Comparison of ENCODE assay signal across 8 cellular contexts in genomic region chr1:155254714-155255242, GRCh38. TPM values are rescaled to one million over a fixed set of nuclear protein-coding genes. Genes with fewer than 3 reads are reported as not detected.
DNase-seq lines count a peak whose midpoint lies in the region; ATAC-seq, FAIRE-seq and TF ChIP-seq lines count a peak whose summit lies in the region.

No MANE protein-coding gene starts in this region.

- H3K36me3 ChIP-seq in HAP-1 (replicated peaks) (peaks cover 28% of the 10 kb centered on the region), kidney (ENCODE audit: control insufficient read depth in 1 of 2, insufficient read depth in 2 of 2, low read length in 2 of 2) (peaks cover 4 to 5% of the 10 kb centered on the region in 2 donors), stomach smooth muscle (ENCODE audit: control insufficient read depth in 2 of 2, insufficient read depth in 2 of 2, low read length in 2 of 2) (peaks cover 12 to 13% of the 10 kb centered on the region in 2 donors)

- ATAC-seq in GM18909 (IDR thresholded peaks at IDR 0.05; ENCODE audit: poor library complexity, unreplicated experiment) (no peak), GM21619 (IDR thresholded peaks at IDR 0.05; ENCODE audit: unreplicated experiment) (no peak)

- in situ Hi-C loops in HAP-1 (cut with MboI; ENCODE audit: low sequenced_read_pairs) = no loop called here
- in situ Hi-C loops in astrocyte of the cerebellum (cut with HindIII; ENCODE audit: low sequenced_read_pairs) = no loop called here

- peak overlapping the region; percentile 67 for H3K4me3 ChIP-seq in HAP-1
- H3K4me3 ChIP-seq in astrocyte of the cerebellum (ENCODE audit: low read depth, low read length) = peak overlapping the region; percentile 57
- peak overlapping the region; percentile 71 to 76 for H3K4me3 ChIP-seq in kidney (ENCODE audit: low read length in 2 of 2)
- H3K4me3 ChIP-seq in stomach smooth muscle (ENCODE audit: low read length in 2 of 2) = peak overlapping the region; percentile 77 to 83

- CTCF ChIA-PET in HEK293T (lab: Yijun Ruan, JAX) = interaction anchor here (0.6 kb wide), 2 partner anchors 15 to 70 kb away, joined by 3 to 6 read pairs; no protein-coding TSS in a partner anchor

- no peaks in the 10 kb centered on the region for H3K27me3 ChIP-seq in HAP-1 (ENCODE audit: low read depth)
- H3K27me3 ChIP-seq in stomach smooth muscle (ENCODE audit: control insufficient read depth in 1 of 2, insufficient read depth in 2 of 2, low read length in 2 of 2) = no peaks in the 10 kb centered on the region

- intact Hi-C loops in kidney (cut with DNase I) = no loop called here

- no peak for FAIRE-seq in kidney (lab: Jason Lieb, UNC)

- peak; percentile 28 for DNase-seq in AG08395 (ENCODE audit: low spot score)
- peak in 1 of 2 experiments; percentile 28 for DNase-seq in HAP-1 (ENCODE audit: low spot score in 2 of 2)
- DNase-seq in astrocyte of the cerebellum (ENCODE audit: low read depth) = no peak
- DNase-seq in kidney = peak; percentile 86
- DNase-seq in HEK293T (ENCODE audit: extremely low spot score) = no peak

- POLR2A ChIA-PET in HEK293T (lab: Yijun Ruan, JAX) = interaction anchor here (1.0 to 4.1 kb wide), 7 partner anchors 10 to 69 kb away, joined by 3 to 35 read pairs (median 14); partner anchors contain the start of genes CLK2 and FDPS

- TF ChIP-seq CTCF in astrocyte of the cerebellum (IDR thresholded peaks at IDR 0.05; ENCODE audit: low read depth, low read length, missing control alignments) (no peak), kidney (IDR thresholded peaks at IDR 0.05; ENCODE audit: borderline replicate concordance, extremely low read depth, insufficient read depth) (no peak)

- H3K27ac ChIP-seq in kidney (ENCODE audit: low read depth in 2 of 2, low read length in 2 of 2) = peak overlapping the region; percentile 96 to 98
- H3K27ac ChIP-seq in stomach smooth muscle (ENCODE audit: low read length) = peak overlapping the region; percentile 98

- peaks cover 21% of the 10 kb centered on the region for H3K4me1 ChIP-seq in HAP-1
- peaks cover 12 to 19% of the 10 kb centered on the region in 2 donors for H3K4me1 ChIP-seq in kidney (ENCODE audit: control insufficient read depth in 1 of 2, insufficient read depth in 1 of 2, low read depth in 1 of 2, low read length in 2 of 2)
- H3K4me1 ChIP-seq in stomach smooth muscle (ENCODE audit: control insufficient read depth, insufficient read depth, low read length) = peaks cover 35% of the 10 kb centered on the region

- H3K9me3 ChIP-seq in HAP-1 = no peaks in the 10 kb centered on the region
- H3K9me3 ChIP-seq in kidney (ENCODE audit: control insufficient read depth in 1 of 2, low read length in 2 of 2) = no peaks in the 10 kb centered on the region
- no peaks in the 10 kb centered on the region for H3K9me3 ChIP-seq in stomach smooth muscle (ENCODE audit: control insufficient read depth in 2 of 2, low read length in 2 of 2)

- peak overlapping the region in 1 of 2 donors; percentile 85 for H3K9ac ChIP-seq in kidney (ENCODE audit: low read length in 2 of 2)
- H3K9ac ChIP-seq in stomach smooth muscle (ENCODE audit: low read length in 2 of 2) = peak overlapping the region; percentile 72 to 86

TF ChIP-seq in HEK293T, 16 proteins besides CTCF, POLR2A, EP300 and RAD21:
- TF ChIP-seq BHLHE40 (IDR thresholded peaks at IDR 0.05; ENCODE audit: borderline replicate concordance) (no peak), PKNOX1 (IDR thresholded peaks at IDR 0.05) (no peak), ARNT (IDR thresholded peaks at IDR 0.05) (no peak), TARDBP (IDR thresholded peaks at IDR 0.05) (no peak), SP1 (IDR thresholded peaks at IDR 0.05) (no peak), FOXM1 (IDR thresholded peaks at IDR 0.05; ENCODE audit: borderline replicate concordance) (no peak), ELF4 (IDR thresholded peaks at IDR 0.05) (no peak), SUZ12 (IDR thresholded peaks at IDR 0.05) (no peak)

RNA-seq across cellular contexts. Expression of gene ENTREP3, which starts 0.5 kb away (rescaled TPM):
- 22.8 TPM for total RNA-seq in kidney
- 19.8 TPM for polyA plus RNA-seq in kidney (ENCODE audit: insufficient read depth, low read depth, low replicate concordance)

RNA-seq across cellular contexts. Expression of gene SCAMP3, which starts 7.4 kb away (rescaled TPM):
- total RNA-seq in kidney = 66.7 TPM
- 89.1 TPM for polyA plus RNA-seq in kidney (ENCODE audit: insufficient read depth, low read depth, low replicate concordance)

RNA-seq across cellular contexts. Expression of gene CLK2, which starts 18.5 kb away (rescaled TPM):
- 59.7 TPM for total RNA-seq in kidney
- polyA plus RNA-seq in kidney (ENCODE audit: insufficient read depth, low read depth, low replicate concordance) = 28.9 TPM

RNA-seq across cellular contexts. Expression of gene HCN3, which starts 22.5 kb away (rescaled TPM):
- total RNA-seq in kidney = 3.3 TPM
- 4.5 TPM for polyA plus RNA-seq in kidney (ENCODE audit: insufficient read depth, low read depth, low replicate concordance)

RNA-seq across cellular contexts. Expression of gene MTX1, which starts 46.3 kb away (rescaled TPM):
- 38.8 TPM for total RNA-seq in kidney
- 86.9 TPM for polyA plus RNA-seq in kidney (ENCODE audit: insufficient read depth, low read depth, low replicate concordance)

Comparison
In these comparisons a context has a peak if more than half of its experiments do, and no peak if none do; other contexts are left out.
1. DNase-seq: peak in AG08395 (single experiment) and kidney (single experiment); none in astrocyte of the cerebellum (single experiment) and HEK293T (single experiment).
2. Peak in every context shown above with its lines, with median percentiles within 50 percentile points of each other: H3K4me3 ChIP-seq.